In the genomic region with DNA sequence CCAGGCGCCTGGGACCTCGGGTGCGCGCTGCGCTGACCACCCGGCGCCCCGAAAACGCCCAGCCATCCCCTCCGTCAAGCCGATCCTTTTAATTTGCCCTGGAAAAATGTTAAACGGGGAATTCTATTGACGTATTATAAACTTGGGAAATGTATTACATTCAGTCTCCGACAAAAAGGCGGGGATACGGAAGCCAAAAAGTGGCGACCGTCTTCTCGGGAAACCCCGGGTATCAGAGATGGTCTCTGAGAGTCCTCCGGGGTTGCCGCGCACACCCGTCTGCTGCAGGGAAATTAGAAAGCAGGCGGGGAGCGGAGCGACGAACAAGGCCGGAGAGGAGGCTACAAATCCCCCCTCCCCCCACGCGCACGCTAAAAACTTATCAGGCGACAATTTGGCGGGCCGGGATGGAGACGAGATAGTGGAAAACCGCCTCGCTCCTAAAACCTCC, we compare ENCODE assay signal across 8 cellular contexts. TPM values are rescaled to one million over a fixed set of nuclear protein-coding genes. Genes with fewer than 3 reads are reported as not detected.
DNase-seq lines count a peak whose midpoint lies in the region; ATAC-seq and TF ChIP-seq lines count a peak whose summit lies in the region.

No MANE protein-coding gene starts in this region.

- CTCF ChIA-PET in RWPE1 (lab: Yijun Ruan, JAX) (interaction anchor here (0.6 to 2.1 kb wide), 43 partner anchors 8 to 1863 kb away, joined by 3 to 20 read pairs (median 4); no protein-coding TSS in a partner anchor), OCI-LY7 (lab: Charles Lee; ENCODE audit: unreplicated experiment) (no interaction called here)

- H3K27me3 ChIP-seq in prostate gland (replicated peaks; ENCODE audit: insufficient read depth), result no peaks in the 10 kb centered on the region
- H3K27me3 ChIP-seq in effector memory CD4-positive, alpha-beta T cell (replicated peaks; ENCODE audit: control insufficient read depth, insufficient read depth, low read length, poor library complexity, severe bottlenecking), result peaks cover 9% of the 10 kb centered on the region

- H3K4me2 ChIP-seq in OCI-LY7 (ENCODE audit: low read length), result no peak overlapping the region

- H3K27ac ChIP-seq in RWPE1 (no peak overlapping the region), prostate gland (peak overlapping the region in 1 of 2 donors; percentile 42), OCI-LY7 (ENCODE audit: low read depth, low read length, poor library complexity, severe bottlenecking) (no peak overlapping the region)
- no peak overlapping the region for H3K27ac ChIP-seq in effector memory CD4-positive, alpha-beta T cell (ENCODE audit: insufficient read depth, low read length, poor library complexity, severe bottlenecking)

- intact Hi-C loops in prostate gland (cut with DNase I), result no loop called here
- intact Hi-C loops in OCI-LY7 (cut with micrococcal nuclease; ENCODE audit: unreplicated experiment), result loop anchor here (2.0 kb wide), 1 partner anchor 282 kb away; no protein-coding TSS in a partner anchor

- H3K9me3 ChIP-seq in prostate gland (no peaks in the 10 kb centered on the region), OCI-LY7 (ENCODE audit: low read length) (no peaks in the 10 kb centered on the region)
- no peaks in the 10 kb centered on the region for H3K9me3 ChIP-seq in effector memory CD4-positive, alpha-beta T cell (ENCODE audit: control insufficient read depth, low read length)

- TF ChIP-seq CTCF in RWPE1 (conservative IDR thresholded peaks at IDR 0.05; ENCODE audit: low read depth) (no peak), fibroblast of mammary gland (conservative IDR thresholded peaks at IDR 0.05; ENCODE audit: control insufficient read depth, insufficient read depth, low read depth, low read length) (no peak), prostate gland (IDR thresholded peaks at IDR 0.05) (no peak), OCI-LY7 (conservative IDR thresholded peaks at IDR 0.05; ENCODE audit: low read length) (no peak)

- no peak overlapping the region for H2AFZ ChIP-seq in OCI-LY7 (ENCODE audit: low read length)

- H3K4me3 ChIP-seq in fibroblast of mammary gland (ENCODE audit: control insufficient read depth, low read depth, low read length), result peak overlapping the region; percentile 43
- peak overlapping the region; percentile 33 to 53 for H3K4me3 ChIP-seq in prostate gland
- H3K4me3 ChIP-seq in OCI-LY7 (ENCODE audit: low read depth, low read length, poor library complexity, severe bottlenecking), result no peak overlapping the region
- no peak overlapping the region for H3K4me3 ChIP-seq in effector memory CD4-positive, alpha-beta T cell (ENCODE audit: insufficient read depth, low read depth, low read length, poor library complexity, severe bottlenecking)

- no peaks in the 10 kb centered on the region for H3K9me2 ChIP-seq in OCI-LY7 (ENCODE audit: insufficient read depth, low read length)

- no peaks in the 10 kb centered on the region for H3K79me2 ChIP-seq in OCI-LY7 (ENCODE audit: insufficient read depth, low read depth, low read length)

- BruUV-seq in OCI-LY7 (replicated peaks; lab: Mats Ljungman, UMichigan), result no TSS peak

- ATAC-seq in HG03280 (IDR thresholded peaks at IDR 0.05; ENCODE audit: unreplicated experiment), result no peak

- TF ChIP-seq POLR2A in prostate gland (IDR thresholded peaks at IDR 0.05), result no peak

- WGBS in prostate gland, result under 1% methylated on average over 38 of the region's 38 CpGs

- peak; percentile 39 for DNase-seq in GM03348 (ENCODE audit: low spot score)
- DNase-seq in RWPE1 (ENCODE audit: low spot score), result peak; percentile 46
- no peak for DNase-seq in fibroblast of mammary gland (ENCODE audit: low read depth)
- DNase-seq in prostate gland (ENCODE audit: low spot score), result peak; percentile 27
- no peak for DNase-seq in OCI-LY7 (ENCODE audit: low spot score)
- DNase-seq in DMS79 treated with DMSO at 0.1 percent for 48 hours (lab: John Stamatoyannopoulos, UW), result no peak
- DNase-seq in effector memory CD4-positive, alpha-beta T cell, result no peak

- H3K4me1 ChIP-seq in prostate gland (replicated peaks), result no peaks in the 10 kb centered on the region
- no peaks in the 10 kb centered on the region for H3K4me1 ChIP-seq in OCI-LY7 (ENCODE audit: insufficient read depth, low read length, poor library complexity, severe bottlenecking)
- peaks cover 2% of the 10 kb centered on the region for H3K4me1 ChIP-seq in effector memory CD4-positive, alpha-beta T cell (ENCODE audit: control insufficient read depth, insufficient read depth, low read length, poor library complexity, severe bottlenecking)

- H3K36me3 ChIP-seq in prostate gland (no peaks in the 10 kb centered on the region), OCI-LY7 (ENCODE audit: insufficient read depth, low read length) (no peaks in the 10 kb centered on the region)
- no peaks in the 10 kb centered on the region for H3K36me3 ChIP-seq in effector memory CD4-positive, alpha-beta T cell (ENCODE audit: control insufficient read depth, insufficient read depth, low read length)

- POLR2A ChIA-PET in RWPE1 (lab: Yijun Ruan, JAX; ENCODE audit: low non-redundant PET), result no interaction called here
- POLR2A ChIA-PET in OCI-LY7 (lab: Charles Lee), result no interaction called here

- no peaks in the 10 kb centered on the region for H4K20me1 ChIP-seq in OCI-LY7 (ENCODE audit: insufficient read depth, low read length)

RNA-seq across cellular contexts. Expression of a gene that starts 1.5 kb away (rescaled TPM):
- total RNA-seq in prostate gland (10 to 100 TPM in 1 of 2 donors, 1 to 10 TPM in 1; 1.8 to 12.6 TPM), OCI-LY7 (2022) (not detected in 2 replicates)
- 0.06 and 0.18 TPM in 2 replicates for total RNA-seq in OCI-LY7 (2014; rRNA removed; shearing (Covaris generic))

RNA-seq across cellular contexts. Expression of a gene that starts 32.6 kb away (rescaled TPM):
- total RNA-seq in prostate gland (100 to 1,000 TPM in 1 of 2 donors, 10 to 100 TPM in 1; 35.1 to 118 TPM), OCI-LY7 (2022) (0.67 and 0.70 TPM in 2 replicates)
- total RNA-seq in OCI-LY7 (2014; rRNA removed; shearing (Covaris generic)), result 0.82 and 0.85 TPM in 2 replicates

Comparison
In these comparisons a context has a peak if more than half of its experiments do, and no peak if none do; other contexts are left out.
1. DNase-seq: peak in GM03348 (single experiment), RWPE1 (single experiment) and prostate gland (single experiment); none in fibroblast of mammary gland (single experiment), OCI-LY7 (single experiment), DMS79 treated with DMSO at 0.1 percent for 48 hours (single experiment) and effector memory CD4-positive, alpha-beta T cell (0 of 3).
2. H3K4me3 ChIP-seq: peak in fibroblast of mammary gland (single experiment) and prostate gland (2 of 2); none in OCI-LY7 (single experiment) and effector memory CD4-positive, alpha-beta T cell (single experiment).
3. RNA of a gene that starts 32.6 kb away (total RNA-seq): 35.1 to 118 TPM in prostate gland; 0.67 to 0.85 TPM in OCI-LY7; every median in the first group is over 10 times any median in the second.